Comparison of ENCODE assay signal across 8 cellular contexts in genomic region chr2:203583696-203584095, GRCh38. TPM values are rescaled to one million over a fixed set of nuclear protein-coding genes. Genes with fewer than 3 reads are reported as not detected.
DNase-seq lines count a peak whose midpoint lies in the region; ATAC-seq and TF ChIP-seq lines count a peak whose summit lies in the region.

No MANE protein-coding gene starts in this region.

- no peak overlapping the region for H3K9ac ChIP-seq in SK-N-SH

- H3K4me3 ChIP-seq in SK-N-SH (ENCODE audit: low read depth in 2 of 2, low read length in 1 of 2) = no peak overlapping the region

- TF ChIP-seq CTCF in SK-N-SH (IDR thresholded peaks at IDR 0.05) = no peak

- no peaks in the 10 kb centered on the region for H3K9me3 ChIP-seq in SK-N-SH

- TF ChIP-seq EP300 in SK-N-SH (IDR thresholded peaks at IDR 0.05; ENCODE audit: borderline replicate concordance in 1 of 2, low read depth in 1 of 2, low read length in 1 of 2) = peak in 1 of 2 experiments; percentile 24; a peak in 1 of 4 replicates

- TF ChIP-seq RAD21 in SK-N-SH (IDR thresholded peaks at IDR 0.05; ENCODE audit: low read length) = no peak

- 77% methylated on average over 2 of the region's 2 CpGs for WGBS in SK-N-SH (ENCODE audit: low lambda C conversion rate)

- H3K27ac ChIP-seq in SK-N-SH (ENCODE audit: low read depth in 2 of 2, low read length in 1 of 2) = peak overlapping the region in 1 of 2 experiments; percentile 17; a peak in 1 of 4 replicates

- H3K36me3 ChIP-seq in SK-N-SH (replicated peaks in 1 of 2; ENCODE audit: control insufficient read depth in 1 of 2, insufficient read depth in 2 of 2, low read length in 1 of 2) = no peaks in the 10 kb centered on the region

- POLR2A ChIA-PET in SK-N-SH (lab: Yijun Ruan, JAX) = no interaction called here

- no peaks in the 10 kb centered on the region for H4K20me1 ChIP-seq in SK-N-SH (ENCODE audit: insufficient read depth)

- DNase-seq in NOMO-1 treated with DMSO at 0.1 percent for 48 hours (lab: John Stamatoyannopoulos, UW; ENCODE audit: unreplicated experiment) (peak; percentile 18), NOMO-1 treated with dmso at 0.1 percent for 144 hours (lab: John Stamatoyannopoulos, UW; ENCODE audit: unreplicated experiment) (no peak), SK-N-SH (no peak), kidney tubule cell (ENCODE audit: low spot score) (peak; percentile 98), superior temporal gyrus (ENCODE audit: extremely low spot score) (no peak)

- no peaks in the 10 kb centered on the region for H3K9me2 ChIP-seq in SK-N-SH

- H3F3A ChIP-seq in SK-N-SH (replicated peaks; ENCODE audit: insufficient read depth) = no peaks in the 10 kb centered on the region

- 0 out of 2 replicates have a peak overlapping the region, but pooled peaks have one; percentile 20 for H2AFZ ChIP-seq in SK-N-SH (ENCODE audit: low read depth)

- no peaks in the 10 kb centered on the region for H3K27me3 ChIP-seq in SK-N-SH (ENCODE audit: insufficient read depth)

- no peaks in the 10 kb centered on the region for H3K79me2 ChIP-seq in SK-N-SH (ENCODE audit: insufficient read depth)

- ATAC-seq in HG02852 (IDR thresholded peaks at IDR 0.05; ENCODE audit: unreplicated experiment) (peak; percentile 32), HG02970 (IDR thresholded peaks at IDR 0.05; ENCODE audit: low FRiP score, unreplicated experiment) (no peak), GM19023 (IDR thresholded peaks at IDR 0.05; ENCODE audit: unreplicated experiment) (no peak)

- CTCF ChIA-PET in SK-N-SH (lab: Yijun Ruan, JAX) = interaction anchor here (1.9 kb wide), 1 partner anchor 19 kb away, joined by 7 read pairs; no protein-coding TSS in a partner anchor

- H3K4me1 ChIP-seq in SK-N-SH (ENCODE audit: control insufficient read depth in 1 of 2, insufficient read depth in 2 of 2, low read depth in 1 of 2, low read length in 1 of 2) = peaks cover 5 to 12% of the 10 kb centered on the region in 2 experiments; a peak in 3 of 4 replicates

- no peak overlapping the region for H3K4me2 ChIP-seq in SK-N-SH

TF ChIP-seq in SK-N-SH, 30 proteins besides CTCF, POLR2A, EP300 and RAD21:
- TF ChIP-seq SIN3A (IDR thresholded peaks at IDR 0.05; ENCODE audit: borderline replicate concordance, low read depth, low read length) (no peak), TCF12 (IDR thresholded peaks at IDR 0.05) (peak; percentile 43), MEF2A (IDR thresholded peaks at IDR 0.05; ENCODE audit: borderline replicate concordance, low read depth) (peak; percentile 94), FOSL2 (IDR thresholded peaks at IDR 0.05; ENCODE audit: borderline replicate concordance, low read depth) (peak; percentile 9; the same call in 1 of the 2 replicates), IRF3 (IDR thresholded peaks at IDR 0.05; ENCODE audit: low read depth, low read length) (no peak), TAF1 (IDR thresholded peaks at IDR 0.05; ENCODE audit: borderline replicate concordance, low read depth, low read length) (no peak), MAX (IDR thresholded peaks at IDR 0.05; ENCODE audit: low read depth) (no peak), USF1 (IDR thresholded peaks at IDR 0.05; ENCODE audit: borderline replicate concordance, low read depth) (no peak), ELF1 (IDR thresholded peaks at IDR 0.05) (no peak), MXI1 (IDR thresholded peaks at IDR 0.05; ENCODE audit: low read depth, low read length) (no peak), NRF1 (IDR thresholded peaks at IDR 0.05; ENCODE audit: low read depth, low read length) (no peak), JUND (IDR thresholded peaks at IDR 0.05) (no peak; the same call in 1 of the 2 replicates), RXRA (IDR thresholded peaks at IDR 0.05; ENCODE audit: borderline replicate concordance, low read depth) (no peak)

RNA-seq across cellular contexts. Expression of gene RAPH1, which starts 48.6 kb away (rescaled TPM):
- 6.5 and 6.7 TPM in 2 replicates for polyA plus RNA-seq in SK-N-SH (2012; rRNA removed)
- 10.1 and 10.5 TPM in 2 replicates for polyA plus RNA-seq in SK-N-SH (2012; cell fraction: cytosol; rRNA removed)
- polyA plus RNA-seq in SK-N-SH (2012; cell fraction: nucleus; rRNA removed) = 23.0 and 24.1 TPM in 2 replicates

Comparison
In these comparisons a context has a peak if more than half of its experiments do, and no peak if none do; other contexts are left out.
1. DNase-seq: peak in NOMO-1 treated with DMSO at 0.1 percent for 48 hours (single experiment) and kidney tubule cell (single experiment); none in NOMO-1 treated with dmso at 0.1 percent for 144 hours (single experiment), SK-N-SH (single experiment) and superior temporal gyrus (single experiment).